23 cellular contexts compared by ENCODE assay signal in the genomic region with DNA sequence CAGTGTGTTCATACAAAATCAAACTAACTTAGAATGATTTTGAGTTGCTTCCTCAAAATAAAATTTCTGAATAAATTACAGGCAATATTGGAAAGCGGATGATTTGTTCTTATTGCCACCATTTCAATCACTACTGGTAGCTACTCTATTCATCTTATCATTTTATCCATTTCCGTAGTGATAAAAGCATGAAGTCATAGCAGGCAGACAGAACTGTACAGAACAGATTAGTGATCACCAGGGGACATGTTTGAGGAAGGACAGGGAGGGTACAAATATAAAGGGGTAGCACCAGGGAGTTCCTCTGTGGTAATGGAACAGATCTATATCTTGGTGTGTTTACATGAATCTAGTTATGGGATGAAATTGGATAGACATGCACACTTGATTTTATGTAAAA.
"Had no signal": no experiment of that assay in that cellular context is flagged by ENCODE, and none has a peak within 500 bp of the region (broad histone marks: within the 10 kb centered on the region; RNA-seq: fewer than 3 reads in every experiment).

No MANE protein-coding gene starts in this region.

- H3K4me3 ChIP-seq: pancreas, prostate gland, right atrium auricular region, smooth muscle cell, stomach, tibial artery, upper lobe of right lung had no signal

- H3K27me3 ChIP-seq: pancreas, right atrium auricular region, stomach, tibial artery, upper lobe of right lung had no signal

- H3K4me2 ChIP-seq: smooth muscle cell had no signal

- H3K9me3 ChIP-seq: pancreas, prostate gland, right atrium auricular region, stomach, tibial artery, upper lobe of right lung had no signal

- H3K27ac ChIP-seq: pancreas, prostate gland, right atrium auricular region, stomach, tibial artery, upper lobe of right lung had no signal

- FAIRE-seq: bronchial epithelial cell, endometrium, pancreas had no signal

- H3K36me3 ChIP-seq: pancreas, prostate gland, upper lobe of right lung had no signal

- H3K4me1 ChIP-seq: pancreas, prostate gland, right atrium auricular region, stomach, upper lobe of right lung had no signal

- ATAC-seq: activated CD8-positive, alpha-beta memory T cell treated with anti-CD3 and anti-CD28 coated beads, Interleukin-2, amount 10 ng/mL, durations not matched to agents 7 days and 5 days; activated CD8-positive, alpha-beta T cell treated with anti-CD3 and anti-CD28 coated beads for 36 hours; activated T-cell treated with anti-CD3 and anti-CD28 coated beads, Interleukin-2, amount 50 U/mL, for 72 hours; naive thymus-derived CD4-positive, alpha-beta T cell; pancreas; stimulated activated naive B cell treated with anti-CD40 and anti-IgM and Interleukin-4, amounts not matched to agents 10 μg/mL and 1 μg/mL and 100 μg/mL, for 72 hours; upper lobe of right lung had no signal

- DNase-seq: activated B cell treated with CpG ODN at 0.5 μM for 24 hours; activated CD4-positive, alpha-beta T cell treated with anti-CD3 and anti-CD28 coated beads, Interleukin-2, amount 50 U/mL, for 1 hour; activated CD8-positive, alpha-beta memory T cell treated with anti-CD3 and anti-CD28 coated beads, Interleukin-2, amount 10 ng/mL, durations not matched to agents 7 days and 5 days; activated CD8-positive, alpha-beta T cell treated with anti-CD3 and anti-CD28 coated beads for 36 hours; activated effector memory CD4-positive, alpha-beta T cell treated with Interleukin-2 at 50 U/mL for 16 hours; activated naive CD4-positive, alpha-beta T cell treated with Interleukin-2 at 50 U/mL for 16 hours; activated T-cell treated with anti-CD3 and anti-CD28 coated beads, Interleukin-2, amount 50 U/mL, for 72 hours; anterior cingulate cortex; effector CD8-positive, alpha-beta T cell; head of caudate nucleus; midbrain; naive thymus-derived CD4-positive, alpha-beta T cell; pancreas; stimulated activated CD4-positive, alpha-beta T cell treated with anti-CD3 and anti-CD28 coated beads, Interleukin-1b, Interleukin-23, amount 100 ng/mL, for 48 hours; stimulated activated naive B cell treated with anti-CD40 and anti-IgM and Interleukin-4, amounts not matched to agents 10 μg/mL and 1 μg/mL and 100 μg/mL, for 72 hours; stomach; tibial artery; upper lobe of right lung had no signal
